In genomic region chr9:69333716-69334115, GRCh38 we compare ENCODE assay signal across 30 cellular contexts. TPM values are rescaled to one million over a fixed set of nuclear protein-coding genes. Genes with fewer than 3 reads are reported as not detected.
"Had no signal": no experiment of that assay in that cellular context is flagged by ENCODE, and none has a peak within 500 bp of the region (broad histone marks: within the 10 kb centered on the region; RNA-seq: fewer than 3 reads in every experiment).

No MANE protein-coding gene starts in this region.

- ATAC-seq: activated CD4-positive, alpha-beta T cell treated with anti-CD3 and anti-CD28 coated beads for 36 hours; activated CD8-positive, alpha-beta memory T cell treated with anti-CD3 and anti-CD28 coated beads, Interleukin-2, amount 10 ng/mL, durations not matched to agents 7 days and 5 days; activated CD8-positive, alpha-beta T cell treated with anti-CD3 and anti-CD28 coated beads, Interleukin-2, amount 10 ng/mL, durations not matched to agents 7 days and 5 days; activated naive CD8-positive, alpha-beta T cell treated with anti-CD3 and anti-CD28 coated beads, Interleukin-2, amount 50 U/mL, for 24 hours; WTC11 had no signal

- H3K27me3 ChIP-seq: ascending aorta had no signal

- H3K36me3 ChIP-seq: ascending aorta, WERI-Rb-1 had no signal

- H3K4me3 ChIP-seq: ascending aorta had no signal

- FAIRE-seq: TTC549 had no signal

- H3K9me3 ChIP-seq: ascending aorta had no signal

- H3K4me1 ChIP-seq: ascending aorta had no signal

- DNase-seq: activated CD4-positive, alpha-beta memory T cell treated with anti-CD3 and anti-CD28 coated beads, Interleukin-2, amount 10 ng/mL, durations not matched to agents 7 days and 5 days; activated CD4-positive, alpha-beta T cell treated with anti-CD3 and anti-CD28 coated beads for 1 hour; activated CD4-positive, alpha-beta T cell treated with anti-CD3 and anti-CD28 coated beads for 36 hours; activated CD4-positive, alpha-beta T cell treated with anti-CD3 and anti-CD28 coated beads for 48 hours; activated CD4-positive, alpha-beta T cell treated with anti-CD3 and anti-CD28 coated beads, Interleukin-2, amount 10 ng/mL, durations not matched to agents 7 days and 5 days; activated CD4-positive, alpha-beta T cell treated with anti-CD3 and anti-CD28 coated beads, Interleukin-2, amount 50 U/mL, for 48 hours; activated CD4-positive, CD25-positive, alpha-beta regulatory T cell; activated CD8-positive, alpha-beta memory T cell treated with anti-CD3 and anti-CD28 coated beads for 24 hours; activated CD8-positive, alpha-beta memory T cell treated with anti-CD3 and anti-CD28 coated beads, Interleukin-2, amount 10 ng/mL, durations not matched to agents 7 days and 5 days; activated CD8-positive, alpha-beta memory T cell treated with anti-CD3 and anti-CD28 coated beads, Interleukin-2, amount 50 U/mL, for 48 hours; activated CD8-positive, alpha-beta T cell treated with anti-CD3 and anti-CD28 coated beads, Interleukin-2, amount 10 ng/mL, durations not matched to agents 7 days and 5 days; activated effector memory CD4-positive, alpha-beta T cell treated with Interleukin-2 at 50 U/mL for 16 hours; activated gamma-delta T cell; activated naive CD4-positive, alpha-beta T cell treated with anti-CD3 and anti-CD28 coated beads, Interleukin-2, amount 10 ng/mL, durations not matched to agents 7 days and 5 days; activated naive CD4-positive, alpha-beta T cell treated with Interleukin-2 at 50 U/mL for 16 hours; activated naive CD8-positive, alpha-beta T cell treated with anti-CD3 and anti-CD28 coated beads, Interleukin-2, amount 10 ng/mL, durations not matched to agents 7 days and 5 days; activated naive CD8-positive, alpha-beta T cell treated with anti-CD3 and anti-CD28 coated beads, Interleukin-2, amount 50 U/mL, for 24 hours; activated T-cell treated with anti-CD3 and anti-CD28 coated beads, Interleukin-2, amount 50 U/mL, for 24 hours; activated T-cell treated with anti-CD3 and anti-CD28 coated beads, Interleukin-2, amount 50 U/mL, for 48 hours; amygdala; anterior cingulate cortex; central memory CD4-positive, alpha-beta T cell; T-helper 1 cell; T-helper 2 cell; T-helper 9 cell; WERI-Rb-1 had no signal

- H3K27ac ChIP-seq: ascending aorta, WERI-Rb-1 had no signal

RNA-seq across cellular contexts. Expression of gene ENTREP1, which starts 8.7 kb away (rescaled TPM):
- total RNA-seq: activated CD4-positive, alpha-beta memory T cell treated with anti-CD3 and anti-CD28 coated beads, Interleukin-2, amount 10 ng/mL, durations not matched to agents 7 days and 5 days; activated CD4-positive, alpha-beta T cell treated with anti-CD3 and anti-CD28 coated beads for 36 hours; activated CD4-positive, alpha-beta T cell treated with anti-CD3 and anti-CD28 coated beads, Interleukin-2, amount 10 ng/mL, durations not matched to agents 7 days and 5 days; activated CD8-positive, alpha-beta memory T cell treated with anti-CD3 and anti-CD28 coated beads, Interleukin-2, amount 10 ng/mL, durations not matched to agents 7 days and 5 days; activated CD8-positive, alpha-beta T cell treated with anti-CD3 and anti-CD28 coated beads, Interleukin-2, amount 10 ng/mL, durations not matched to agents 7 days and 5 days; activated naive CD8-positive, alpha-beta T cell treated with anti-CD3 and anti-CD28 coated beads, Interleukin-2, amount 10 ng/mL, durations not matched to agents 7 days and 5 days; activated T-helper 2 cell treated with anti-CD3 and anti-CD28 coated beads, Interferon-gamma antibody, Interleukin-2, Interleukin-4, amounts not matched to agents 10 μg/mL and 5 μg/mL and 100 μg/mL, durations not matched to agents 14 hours and 24 hours and 36 hours had no signal
